Comparison of ENCODE assay signal across 8 cellular contexts in genomic region chr1:22861764-22862440, GRCh38.
DNase-seq lines count a peak whose midpoint lies in the region; FAIRE-seq and TF ChIP-seq lines count a peak whose summit lies in the region.

No MANE protein-coding gene starts in this region.

- H3K36me3 Mint-ChIP-seq in chondrocyte (ENCODE audit: low read depth), result peaks cover 21% of the 10 kb centered on the region

- no peaks in the 10 kb centered on the region for H3K9me3 Mint-ChIP-seq in chondrocyte (ENCODE audit: low read depth)

- H3K4me1 Mint-ChIP-seq in chondrocyte (ENCODE audit: low read depth), result no peaks in the 10 kb centered on the region

- no peak overlapping the region for H3K27ac Mint-ChIP-seq in chondrocyte (ENCODE audit: unreplicated experiment)

- FAIRE-seq in GM19239 (lab: Jason Lieb, UNC), result no peak

- peak; percentile 87 for TF ChIP-seq CTCF in chondrocyte (IDR thresholded peaks at IDR 0.05)

- no peaks in the 10 kb centered on the region for H3K27me3 Mint-ChIP-seq in chondrocyte (ENCODE audit: low read depth)

- DNase-seq in SHP77 (lab: John Stamatoyannopoulos, UW) (peak; percentile 20 to 29), SHP77 treated with DMSO at 0.1 percent for 48 hours (lab: John Stamatoyannopoulos, UW) (no peak), NCI-H1092 (lab: John Stamatoyannopoulos, UW) (peak; percentile 29), chondrocyte (ENCODE audit: low spot score) (no peak), lung microvascular endothelial cell (ENCODE audit: low read depth in 2 of 2) (peak; percentile 67 to 72), T-helper 2 cell (no peak), GM19239 (ENCODE audit: insufficient read length, low spot score) (no peak), activated gamma-delta T cell (lab: John Stamatoyannopoulos, UW) (no peak)

- no peak overlapping the region for H3K4me3 Mint-ChIP-seq in chondrocyte (ENCODE audit: unreplicated experiment)

Comparison
In these comparisons a context has a peak if more than half of its experiments do, and no peak if none do; other contexts are left out.
1. DNase-seq: peak in SHP77 (2 of 2), NCI-H1092 (single experiment) and lung microvascular endothelial cell (2 of 2); none in SHP77 treated with DMSO at 0.1 percent for 48 hours (single experiment), chondrocyte (single experiment), T-helper 2 cell (0 of 5), GM19239 (single experiment) and activated gamma-delta T cell (single experiment).